In the genomic region with DNA sequence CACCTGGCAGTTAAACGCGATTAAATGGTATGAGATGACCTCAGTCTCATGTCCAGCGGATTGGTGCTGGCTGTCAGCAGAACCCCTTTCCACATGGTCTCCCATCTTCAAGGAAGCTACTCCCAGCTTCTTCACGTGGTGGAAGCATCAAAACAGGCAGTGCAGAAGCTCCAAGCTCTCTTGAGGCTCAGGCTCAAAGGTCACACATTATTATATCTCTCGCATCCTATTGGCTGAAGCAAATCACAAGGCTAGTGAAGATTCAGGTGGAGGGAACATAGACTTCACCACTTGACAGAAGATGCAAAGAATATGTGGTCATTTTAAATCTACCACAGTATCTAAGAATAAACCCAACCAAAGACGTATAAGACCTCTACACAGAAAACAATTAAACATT, we compare ENCODE assay signal across 29 cellular contexts.
"Had no signal": no experiment of that assay in that cellular context is flagged by ENCODE, and none has a peak within 500 bp of the region (broad histone marks: within the 10 kb centered on the region; RNA-seq: fewer than 3 reads in every experiment).

No MANE protein-coding gene starts in this region.

- H3K27ac Mint-ChIP-seq: activated B cell treated with CpG ODN at 0.5 μM for 24 hours; activated CD8-positive, alpha-beta T cell treated with anti-CD3 and anti-CD28 coated beads for 36 hours; dendritic cell treated with granulocyte-macrophage colony-stimulating factor and Interleukin-4, amounts not matched to agents 40 ng/mL and 50 ng/mL, for 4 days; endodermal cell; T-helper 17 cell; T-helper 2 cell treated with Interferon-gamma antibody and Interleukin-4, amounts not matched to agents 5 μg/mL and 100 μg/mL, for 36 hours had no signal

- DNase-seq: activated B cell treated with CpG ODN at 0.5 μM for 24 hours; activated CD4-positive, alpha-beta T cell treated with anti-CD3 and anti-CD28 coated beads for 48 hours; activated CD4-positive, alpha-beta T cell treated with anti-CD3 and anti-CD28 coated beads, Interleukin-2, amount 50 U/mL, for 1 hour; activated CD4-positive, alpha-beta T cell treated with anti-CD3 and anti-CD28 coated beads, Interleukin-2, amount 50 U/mL, for 48 hours; activated CD8-positive, alpha-beta memory T cell treated with anti-CD3 and anti-CD28 coated beads for 24 hours; activated CD8-positive, alpha-beta T cell treated with anti-CD3 and anti-CD28 coated beads for 36 hours; activated effector memory CD4-positive, alpha-beta T cell treated with Interleukin-2 at 50 U/mL for 16 hours; activated gamma-delta T cell treated with Interleukin-2 at 50 U/mL for 16 hours; activated naive CD4-positive, alpha-beta T cell treated with anti-CD3 and anti-CD28 coated beads, Interleukin-2, amount 50 U/mL, for 16 hours; activated naive CD4-positive, alpha-beta T cell treated with Interleukin-2 at 50 U/mL for 16 hours; activated naive CD8-positive, alpha-beta T cell treated with anti-CD3 and anti-CD28 coated beads for 36 hours; activated T-cell treated with anti-CD3 and anti-CD28 coated beads, Interleukin-2, amount 50 U/mL, for 4 hours; central memory CD4-positive, alpha-beta T cell; cerebellar nuclear complex; dorsolateral prefrontal cortex; effector memory CD4-positive, alpha-beta T cell; endodermal cell; foreskin fibroblast; T-helper 1 cell; T-helper 17 cell; T1000; WERI-Rb-1 had no signal

- H3K27ac ChIP-seq: cardiac muscle cell, coronary artery, dorsolateral prefrontal cortex, WERI-Rb-1 had no signal

- ATAC-seq: activated CD4-positive, CD25-positive, alpha-beta regulatory T cell treated with anti-CD3 and anti-CD28 coated beads, Interleukin-2, amount 50 U/mL, for 24 hours; activated CD8-positive, alpha-beta T cell treated with anti-CD3 and anti-CD28 coated beads for 36 hours; activated T-cell treated with anti-CD3 and anti-CD28 coated beads, Interleukin-2, amount 50 U/mL, for 4 hours; activated T-helper 17 cell treated with anti-CD3 and anti-CD28 coated beads, Interleukin-2, amount 50 U/mL, for 72 hours; esophagus mucosa; T-helper 17 cell had no signal

- H3K9me3 Mint-ChIP-seq: activated T-helper 17 cell treated with anti-CD3 and anti-CD28 coated beads, Interleukin-2, amount 50 U/mL, for 72 hours had no signal

- H3K4me3 Mint-ChIP-seq: activated B cell treated with CpG ODN at 0.5 μM for 24 hours; activated CD8-positive, alpha-beta T cell treated with anti-CD3 and anti-CD28 coated beads for 36 hours; activated naive CD8-positive, alpha-beta T cell treated with anti-CD3 and anti-CD28 coated beads for 36 hours; activated T-cell treated with anti-CD3 and anti-CD28 coated beads, Interleukin-2, amount 50 U/mL, for 4 hours; activated T-helper 17 cell treated with anti-CD3 and anti-CD28 coated beads, Interleukin-2, amount 50 U/mL, for 72 hours; dendritic cell treated with granulocyte-macrophage colony-stimulating factor and Interleukin-4, amounts not matched to agents 40 ng/mL and 50 ng/mL, for 4 days; endodermal cell; T-helper 17 cell; T-helper 2 cell treated with Interferon-gamma antibody and Interleukin-4, amounts not matched to agents 5 μg/mL and 100 μg/mL, for 36 hours had no signal

- H3K27me3 ChIP-seq: cardiac muscle cell, dorsolateral prefrontal cortex had no signal

- H3K4me3 ChIP-seq: cardiac muscle cell, coronary artery, dorsolateral prefrontal cortex had no signal

- H3K27me3 Mint-ChIP-seq: activated B cell treated with CpG ODN at 0.5 μM for 24 hours; activated CD8-positive, alpha-beta T cell treated with anti-CD3 and anti-CD28 coated beads for 36 hours; activated naive CD8-positive, alpha-beta T cell treated with anti-CD3 and anti-CD28 coated beads for 36 hours; activated T-helper 17 cell treated with anti-CD3 and anti-CD28 coated beads, Interleukin-2, amount 50 U/mL, for 72 hours; dendritic cell treated with granulocyte-macrophage colony-stimulating factor and Interleukin-4, amounts not matched to agents 40 ng/mL and 50 ng/mL, for 4 days; T-helper 17 cell had no signal
